ENCODE assay signal across 1 cellular context in genomic region chr1:225928186-225929175, GRCh38.
TF ChIP-seq lines count a peak whose summit lies in the region.

No MANE protein-coding gene starts in this region.

TF ChIP-seq in H1, 55 proteins besides CTCF, POLR2A, EP300 and RAD21:
- TF ChIP-seq, protein P1, sequence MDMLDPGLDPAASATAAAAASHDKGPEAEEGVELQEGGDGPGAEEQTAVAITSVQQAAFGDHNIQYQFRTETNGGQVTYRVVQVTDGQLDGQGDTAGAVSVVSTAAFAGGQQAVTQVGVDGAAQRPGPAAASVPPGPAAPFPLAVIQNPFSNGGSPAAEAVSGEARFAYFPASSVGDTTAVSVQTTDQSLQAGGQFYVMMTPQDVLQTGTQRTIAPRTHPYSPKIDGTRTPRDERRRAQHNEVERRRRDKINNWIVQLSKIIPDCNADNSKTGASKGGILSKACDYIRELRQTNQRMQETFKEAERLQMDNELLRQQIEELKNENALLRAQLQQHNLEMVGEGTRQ (IDR thresholded peaks at IDR 0.05; ENCODE audit: low read length), result no peak
- no peak for TF ChIP-seq CTBP2 (IDR thresholded peaks at IDR 0.05; ENCODE audit: borderline replicate concordance, insufficient read depth, insufficient read length, low read length)
- TF ChIP-seq TCF12 (IDR thresholded peaks at IDR 0.05; ENCODE audit: low read depth, low read length), result no peak
- TF ChIP-seq CREB1 (IDR thresholded peaks at IDR 0.05), result no peak
- no peak for TF ChIP-seq CHD2 (IDR thresholded peaks at IDR 0.05; ENCODE audit: low read length)
- TF ChIP-seq, protein P2, sequence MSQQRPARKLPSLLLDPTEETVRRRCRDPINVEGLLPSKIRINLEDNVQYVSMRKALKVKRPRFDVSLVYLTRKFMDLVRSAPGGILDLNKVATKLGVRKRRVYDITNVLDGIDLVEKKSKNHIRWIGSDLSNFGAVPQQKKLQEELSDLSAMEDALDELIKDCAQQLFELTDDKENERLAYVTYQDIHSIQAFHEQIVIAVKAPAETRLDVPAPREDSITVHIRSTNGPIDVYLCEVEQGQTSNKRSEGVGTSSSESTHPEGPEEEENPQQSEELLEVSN (IDR thresholded peaks at IDR 0.05), result no peak
- no peak for TF ChIP-seq BACH1 (IDR thresholded peaks at IDR 0.05; ENCODE audit: low read length)
- TF ChIP-seq HDAC6 (IDR thresholded peaks at IDR 0.05; ENCODE audit: low read depth, low read length), result no peak
- TF ChIP-seq ASH2L (IDR thresholded peaks at IDR 0.05; ENCODE audit: low read length), result no peak
- no peak for TF ChIP-seq CHD7 (IDR thresholded peaks at IDR 0.05; ENCODE audit: insufficient replicate concordance, low read length)
- TF ChIP-seq NANOG (IDR thresholded peaks at IDR 0.05; ENCODE audit: insufficient read depth, low read depth, low read length, poor library complexity, severe bottlenecking), result no peak
- TF ChIP-seq RXRA (IDR thresholded peaks at IDR 0.05; ENCODE audit: insufficient read depth, low read depth, low read length), result no peak
- TF ChIP-seq POLR2AphosphoS5 (IDR thresholded peaks at IDR 0.05; ENCODE audit: low read depth, low read length), result no peak
- no peak for TF ChIP-seq POU5F1 (IDR thresholded peaks at IDR 0.05; ENCODE audit: low read depth, low read length)
- no peak for TF ChIP-seq SP2 (IDR thresholded peaks at IDR 0.05; ENCODE audit: low read length)
- no peak for TF ChIP-seq TBP (IDR thresholded peaks at IDR 0.05; ENCODE audit: low read depth, low read length)
- TF ChIP-seq CEBPB (IDR thresholded peaks at IDR 0.05; ENCODE audit: low read depth, low read length), result no peak
- TF ChIP-seq TEAD4 (IDR thresholded peaks at IDR 0.05; ENCODE audit: low read depth, low read length), result no peak
- no peak for TF ChIP-seq CBX8 (IDR thresholded peaks at IDR 0.05; ENCODE audit: borderline replicate concordance, low read depth, low read length)
